Comparison of ENCODE assay signal across 1 cellular context in genomic region chr6:27126815-27127537, GRCh38.
TF ChIP-seq lines count a peak whose summit lies in the region.

No MANE protein-coding gene starts in this region.

TF ChIP-seq in K562, 482 proteins besides CTCF, POLR2A, EP300 and RAD21 (continued from another document and continues in another):
- TF ChIP-seq E2F1 (CRISPR knock-in tag; IDR thresholded peaks at IDR 0.05) (peak; percentile 47; the same call in 1 of the 2 replicates), MAFK (IDR thresholded peaks at IDR 0.05; ENCODE audit: low read length) (no peak), SNIP1 (IDR thresholded peaks at IDR 0.05; ENCODE audit: low read depth) (no peak), EWSR1 (IDR thresholded peaks at IDR 0.05; ENCODE audit: borderline replicate concordance, low read depth, partially characterized antibody) (no peak), FOXK1 (CRISPR knock-in tag; IDR thresholded peaks at IDR 0.05; ENCODE audit: borderline replicate concordance) (no peak; the same call in 1 of the 2 replicates), RB1 (IDR thresholded peaks at IDR 0.05; ENCODE audit: low read depth) (peak; percentile 57; the same call in 1 of the 2 replicates), MAFG (tag; conservative IDR thresholded peaks at IDR 0.05) (no peak), DPF2 (IDR thresholded peaks at IDR 0.05) (peak; percentile 30; the same call in 1 of the 2 replicates), ZNF695 (CRISPR knock-in tag; IDR thresholded peaks at IDR 0.05) (no peak), NR1H2 (CRISPR knock-in tag; IDR thresholded peaks at IDR 0.05) (no peak), EHMT2 (IDR thresholded peaks at IDR 0.05) (no peak), TCF7L2 (IDR thresholded peaks at IDR 0.05; ENCODE audit: low read depth, low read length) (no peak), STAG1 (CRISPR knock-in tag; IDR thresholded peaks at IDR 0.05; ENCODE audit: borderline replicate concordance) (peak; percentile 75), HMBOX1 (IDR thresholded peaks at IDR 0.05) (peak; percentile 71), NCOA4 (IDR thresholded peaks at IDR 0.05; ENCODE audit: partially characterized antibody) (no peak), JUND (IDR thresholded peaks at IDR 0.05; ENCODE audit: borderline replicate concordance, low read depth, low read length) (no peak), JUND (tag; IDR thresholded peaks at IDR 0.05; ENCODE audit: borderline replicate concordance, low read depth, low read length) (peak; percentile 69; the same call in 1 of the 3 replicates), MNT (conservative IDR thresholded peaks at IDR 0.05) (peak in 1 of 2 experiments; percentile 27; a peak in 1 of 4 replicates), HCFC1 (IDR thresholded peaks at IDR 0.05; ENCODE audit: low read depth, low read length) (0 out of 2 replicates have a peak, but pooled peaks have one; percentile 30), HNRNPUL1 (IDR thresholded peaks at IDR 0.05; ENCODE audit: low read length) (peak; percentile 28; the same call in 1 of the 2 replicates), ZC3H4 (CRISPR knock-in tag; IDR thresholded peaks at IDR 0.05; ENCODE audit: borderline replicate concordance) (no peak), ZFX (CRISPR knock-in tag; IDR thresholded peaks at IDR 0.05) (peak; percentile 9; the same call in 1 of the 2 replicates), CGGBP1 (CRISPR knock-in tag; IDR thresholded peaks at IDR 0.05) (0 out of 2 replicates have a peak, but pooled peaks have one; percentile 49), NFIX (CRISPR knock-in tag; IDR thresholded peaks at IDR 0.05; ENCODE audit: low read depth) (no peak), ZNF764 (CRISPR knock-in tag; IDR thresholded peaks at IDR 0.05; ENCODE audit: low read depth) (no peak), NR2C1 (IDR thresholded peaks at IDR 0.05) (no peak), NR2C1 (tag; IDR thresholded peaks at IDR 0.05) (0 out of 2 replicates have a peak, but pooled peaks have one; percentile 8), PHB2 (IDR thresholded peaks at IDR 0.05; ENCODE audit: low read depth) (no peak), ZBTB2 (IDR thresholded peaks at IDR 0.05) (no peak), HLTF (IDR thresholded peaks at IDR 0.05) (no peak), ETV6 (IDR thresholded peaks at IDR 0.05; ENCODE audit: borderline replicate concordance in 1 of 2, low read depth in 2 of 2, low read length in 1 of 2) (no peak), ETV6 (CRISPR knock-in tag; IDR thresholded peaks at IDR 0.05; ENCODE audit: borderline replicate concordance) (no peak), ZNF23 (CRISPR knock-in tag; IDR thresholded peaks at IDR 0.05) (no peak), EGR1 (conservative IDR thresholded peaks at IDR 0.05) (no peak), ZNF444 (CRISPR knock-in tag; IDR thresholded peaks at IDR 0.05) (no peak), SRSF1 (IDR thresholded peaks at IDR 0.05; ENCODE audit: low read depth, low read length) (no peak), MYBL2 (IDR thresholded peaks at IDR 0.05; ENCODE audit: low read depth) (no peak), MYBL2 (CRISPR knock-in tag; IDR thresholded peaks at IDR 0.05; ENCODE audit: borderline replicate concordance) (no peak), FOXK2 (conservative IDR thresholded peaks at IDR 0.05 in 1 of 2, IDR thresholded peaks at IDR 0.05 in 1 of 2; ENCODE audit: low read depth in 2 of 2) (peak; percentile 27 to 55; a peak in 1 of 4 replicates), CEBPZ (IDR thresholded peaks at IDR 0.05; ENCODE audit: borderline replicate concordance, low read depth, low read length) (no peak), ETV1 (tag; conservative IDR thresholded peaks at IDR 0.05; ENCODE audit: low read depth) (peak; percentile 53), EZH2 (IDR thresholded peaks at IDR 0.05; ENCODE audit: borderline replicate concordance, low read depth, low read length) (no peak), SFPQ (IDR thresholded peaks at IDR 0.05; ENCODE audit: low read depth, low read length) (no peak), ZKSCAN3 (CRISPR knock-in tag; IDR thresholded peaks at IDR 0.05) (no peak), AFF4 (CRISPR knock-in tag; IDR thresholded peaks at IDR 0.05) (no peak), SMARCA5 (IDR thresholded peaks at IDR 0.05) (no peak), SIX5 (IDR thresholded peaks at IDR 0.05; ENCODE audit: borderline replicate concordance in 1 of 2, insufficient read depth in 1 of 2, low read depth in 1 of 2, low read length in 2 of 2) (no peak), TEAD1 (CRISPR knock-in tag; IDR thresholded peaks at IDR 0.05) (peak in 1 of 2 experiments; percentile 12; a peak in 1 of 4 replicates), ZBTB34 (CRISPR knock-in tag; IDR thresholded peaks at IDR 0.05) (no peak), KDM1A (IDR thresholded peaks at IDR 0.05) (no peak), RFX1 (IDR thresholded peaks at IDR 0.05) (no peak), TAL1 (IDR thresholded peaks at IDR 0.05) (no peak), RBM25 (IDR thresholded peaks at IDR 0.05; ENCODE audit: low read depth, low read length, severe bottlenecking) (no peak), LEF1 (IDR thresholded peaks at IDR 0.05) (no peak), TCF7 (IDR thresholded peaks at IDR 0.05; ENCODE audit: borderline replicate concordance) (no peak), KDM5B (IDR thresholded peaks at IDR 0.05; ENCODE audit: insufficient replicate concordance, low read depth, low read length) (no peak), GTF2F1 (IDR thresholded peaks at IDR 0.05; ENCODE audit: low read depth, low read length) (no peak), ZNF224 (CRISPR knock-in tag; IDR thresholded peaks at IDR 0.05) (no peak)
